14 cellular contexts compared by ENCODE assay signal in genomic region chr19:17220207-17220758, GRCh38. TPM values are rescaled to one million over a fixed set of nuclear protein-coding genes. Genes with fewer than 3 reads are reported as not detected.
A peak's percentile ranks its signal among the peaks of the same experiment; 100 is the strongest.
DNase-seq lines count a peak whose midpoint lies in the region; ATAC-seq, FAIRE-seq and TF ChIP-seq lines count a peak whose summit lies in the region.
"Had no signal": no experiment of that assay in that cellular context is flagged by ENCODE, and none has a peak within 500 bp of the region (broad histone marks: within the 10 kb centered on the region; RNA-seq: fewer than 3 reads in every experiment).

No MANE protein-coding gene starts in this region.

- FAIRE-seq in D721Med (lab: Jason Lieb, UNC) = no peak

- H3K27ac ChIP-seq in left ventricle myocardium inferior (replicated peaks) = no peak overlapping the region
- peak overlapping the region; percentile 34 for H3K27ac ChIP-seq in suprapubic skin
- H3K27ac ChIP-seq in lower lobe of right lung = no peak overlapping the region
- H3K27ac ChIP-seq: spleen, uterus had no signal

- H3K9me3 ChIP-seq in left ventricle myocardium inferior (replicated peaks) = no peaks in the 10 kb centered on the region
- no peaks in the 10 kb centered on the region for H3K9me3 ChIP-seq in suprapubic skin
- H3K9me3 ChIP-seq in lower lobe of right lung = no peaks in the 10 kb centered on the region
- H3K9me3 ChIP-seq: spleen, uterus had no signal

- peak in 1 of 2 donors; percentile 40 for ATAC-seq in left cardiac atrium
- no peak for ATAC-seq in GM18868 (IDR thresholded peaks at IDR 0.05; ENCODE audit: unreplicated experiment)
- ATAC-seq in lower lobe of right lung = no peak

- no peak for TF ChIP-seq POLR2A in suprapubic skin (IDR thresholded peaks at IDR 0.05)

- TF ChIP-seq CTCF in left ventricle myocardium inferior (IDR thresholded peaks at IDR 0.05; ENCODE audit: borderline replicate concordance) (no peak), suprapubic skin (IDR thresholded peaks at IDR 0.05) (no peak), D721Med (IDR thresholded peaks at IDR 0.05; ENCODE audit: insufficient read depth, missing control alignments) (no peak), lower lobe of right lung (IDR thresholded peaks at IDR 0.05) (no peak)

- TF ChIP-seq EP300 in suprapubic skin (IDR thresholded peaks at IDR 0.05) = no peak

- H3K4me1 ChIP-seq in left ventricle myocardium inferior (peaks cover 13% of the 10 kb centered on the region), suprapubic skin (peaks cover 15% of the 10 kb centered on the region), lower lobe of right lung (peaks cover 8% of the 10 kb centered on the region)
- H3K4me1 ChIP-seq: uterus had no signal

- 23% methylated on average over 12 of the region's 14 CpGs for WGBS in suprapubic skin

- intact Hi-C loops in left cardiac atrium (cut with DNase I) (no loop called here), left ventricle myocardium inferior (cut with micrococcal nuclease) (no loop called here), lower lobe of right lung (cut with DNase I) (no loop called here)

- DNase-seq in left cardiac atrium = peak; percentile 70
- no peak for DNase-seq in left ventricle myocardium inferior
- peak; percentile 13 for DNase-seq in OCI-M1 (lab: John Stamatoyannopoulos, UW)
- peak; percentile 72 for DNase-seq in fibroblast of peridontal ligament (ENCODE audit: extremely low read depth)
- DNase-seq in suprapubic skin (ENCODE audit: low spot score in 2 of 2) = no peak
- DNase-seq in D721Med (ENCODE audit: insufficient read length, low spot score) = no peak
- no peak for DNase-seq in lower lobe of right lung
- DNase-seq: activated naive CD8-positive, alpha-beta T cell treated with anti-CD3 and anti-CD28 coated beads for 36 hours; COR-L47; KBM-7; spleen had no signal

- H3K4me3 ChIP-seq in left ventricle myocardium inferior (no peak overlapping the region), suprapubic skin (no peak overlapping the region), lower lobe of right lung (no peak overlapping the region)
- H3K4me3 ChIP-seq: spleen, uterus had no signal

- H3K36me3 ChIP-seq in left ventricle myocardium inferior = peaks cover 35% of the 10 kb centered on the region
- peaks cover 14% of the 10 kb centered on the region for H3K36me3 ChIP-seq in suprapubic skin
- peaks cover 32% of the 10 kb centered on the region for H3K36me3 ChIP-seq in lower lobe of right lung
- H3K36me3 ChIP-seq: uterus had no signal

- H3K27me3 ChIP-seq in left ventricle myocardium inferior (ENCODE audit: low read depth) = no peaks in the 10 kb centered on the region
- no peaks in the 10 kb centered on the region for H3K27me3 ChIP-seq in suprapubic skin
- no peaks in the 10 kb centered on the region for H3K27me3 ChIP-seq in lower lobe of right lung (ENCODE audit: low read depth)
- H3K27me3 ChIP-seq: spleen, uterus had no signal

RNA-seq across cellular contexts. Expression of gene USE1, which starts 5.1 kb away (rescaled TPM):
- total RNA-seq in left cardiac atrium = 10 to 100 TPM; 22.5 to 23.4 TPM
- 27.5 TPM for total RNA-seq in left ventricle myocardium inferior
- 10 to 100 TPM; 17.3 to 25.2 (median 21.6) TPM for total RNA-seq in suprapubic skin
- total RNA-seq in lower lobe of right lung = 32.0 TPM

RNA-seq across cellular contexts. Expression of gene OCEL1, which starts 5.7 kb away (rescaled TPM):
- total RNA-seq in left cardiac atrium = 10 to 100 TPM; 18.7 to 25.3 TPM
- 21.2 TPM for total RNA-seq in left ventricle myocardium inferior
- total RNA-seq in suprapubic skin = 1 to 10 TPM; 2.7 to 9.7 (median 4.8) TPM
- 37.2 TPM for total RNA-seq in lower lobe of right lung

RNA-seq across cellular contexts. Expression of gene NR2F6, which starts 25.4 kb away (rescaled TPM):
- total RNA-seq in left cardiac atrium (10 to 100 TPM; 40.5 to 49.9 TPM), left ventricle myocardium inferior (60.1 TPM), suprapubic skin (10 to 100 TPM; 25.8 to 79.3 (median 54.8) TPM), lower lobe of right lung (38.7 TPM)

RNA-seq across cellular contexts. Expression of gene USHBP1, which starts 44.3 kb away (rescaled TPM):
- 1 to 10 TPM; 6.5 to 6.7 TPM for total RNA-seq in left cardiac atrium
- total RNA-seq in left ventricle myocardium inferior = 7.0 TPM
- 1 to 10 TPM; 1.2 to 8.4 (median 2.1) TPM for total RNA-seq in suprapubic skin
- total RNA-seq in lower lobe of right lung = 8.2 TPM
- total RNA-seq: activated naive CD8-positive, alpha-beta T cell treated with anti-CD3 and anti-CD28 coated beads for 36 hours; SK-MEL-5 had no signal

RNA-seq across cellular contexts. Expression of gene BABAM1, which starts 47.0 kb away (rescaled TPM):
- total RNA-seq in left cardiac atrium = 10 to 100 TPM; 67.2 to 68.3 TPM
- total RNA-seq in left ventricle myocardium inferior = 72.7 TPM
- 10 to 100 TPM; 54.6 to 66.8 (median 63.7) TPM for total RNA-seq in suprapubic skin
- total RNA-seq in lower lobe of right lung = 58.4 TPM

Comparison
In these comparisons a context has a peak if more than half of its experiments do, and no peak if none do; other contexts are left out.
1. DNase-seq: peak in left cardiac atrium (single experiment), OCI-M1 (single experiment) and fibroblast of peridontal ligament (single experiment); none in left ventricle myocardium inferior (single experiment), suprapubic skin (0 of 2), D721Med (single experiment) and lower lobe of right lung (single experiment).